In the genomic region with DNA sequence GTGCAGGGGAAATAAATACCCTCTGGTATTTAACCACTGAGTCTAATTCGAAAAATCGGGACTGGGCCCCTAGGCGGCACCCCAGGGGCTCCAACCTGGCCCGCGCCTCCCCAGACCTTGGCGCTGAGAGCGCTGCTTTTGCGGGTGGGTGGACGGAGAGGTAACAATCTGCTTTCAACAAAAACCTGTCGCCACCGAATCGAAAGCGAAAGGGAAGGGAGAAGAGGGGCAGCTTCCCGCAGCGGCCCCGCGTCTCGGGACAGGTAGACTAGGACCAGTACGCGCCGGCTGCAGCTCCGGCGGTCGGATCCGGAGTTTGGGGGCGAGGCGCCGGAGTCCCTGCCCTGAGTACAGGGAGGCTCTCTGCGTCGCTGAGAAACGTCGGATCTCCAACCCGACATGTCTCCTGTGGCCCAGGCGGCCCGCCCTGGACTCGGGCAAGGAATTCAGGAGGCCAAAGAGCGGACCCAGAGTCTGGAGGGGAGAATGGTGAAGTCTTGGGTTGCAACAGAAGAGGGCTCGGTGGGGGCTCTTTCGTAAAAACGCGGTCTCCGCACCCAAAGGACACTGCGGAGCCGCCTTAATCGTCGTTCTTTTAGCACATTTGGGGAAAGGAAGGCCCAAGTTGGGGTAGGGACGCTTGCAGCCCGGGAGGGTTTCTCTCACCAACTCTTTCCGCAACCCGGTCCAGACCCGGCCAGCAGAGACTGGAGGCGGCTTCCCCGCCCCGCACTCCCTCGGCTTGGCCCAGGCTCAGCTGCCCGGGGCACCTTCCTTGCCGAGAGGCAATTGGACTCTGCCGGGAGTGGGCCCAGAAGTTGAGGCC, we compare ENCODE assay signal across 1 cellular context.
TF ChIP-seq lines count a peak whose summit lies in the region.

No MANE protein-coding gene starts in this region.

TF ChIP-seq in K562, 482 proteins besides CTCF, POLR2A, EP300 and RAD21 (continued from another document):
- TF ChIP-seq MLX (CRISPR knock-in tag; conservative IDR thresholded peaks at IDR 0.05) = no peak
- TF ChIP-seq TAL1 (IDR thresholded peaks at IDR 0.05) = no peak
TF ChIP-seq in K562: peak in this region for 1.
